ENCODE assay signal across 16 cellular contexts in the genomic region with DNA sequence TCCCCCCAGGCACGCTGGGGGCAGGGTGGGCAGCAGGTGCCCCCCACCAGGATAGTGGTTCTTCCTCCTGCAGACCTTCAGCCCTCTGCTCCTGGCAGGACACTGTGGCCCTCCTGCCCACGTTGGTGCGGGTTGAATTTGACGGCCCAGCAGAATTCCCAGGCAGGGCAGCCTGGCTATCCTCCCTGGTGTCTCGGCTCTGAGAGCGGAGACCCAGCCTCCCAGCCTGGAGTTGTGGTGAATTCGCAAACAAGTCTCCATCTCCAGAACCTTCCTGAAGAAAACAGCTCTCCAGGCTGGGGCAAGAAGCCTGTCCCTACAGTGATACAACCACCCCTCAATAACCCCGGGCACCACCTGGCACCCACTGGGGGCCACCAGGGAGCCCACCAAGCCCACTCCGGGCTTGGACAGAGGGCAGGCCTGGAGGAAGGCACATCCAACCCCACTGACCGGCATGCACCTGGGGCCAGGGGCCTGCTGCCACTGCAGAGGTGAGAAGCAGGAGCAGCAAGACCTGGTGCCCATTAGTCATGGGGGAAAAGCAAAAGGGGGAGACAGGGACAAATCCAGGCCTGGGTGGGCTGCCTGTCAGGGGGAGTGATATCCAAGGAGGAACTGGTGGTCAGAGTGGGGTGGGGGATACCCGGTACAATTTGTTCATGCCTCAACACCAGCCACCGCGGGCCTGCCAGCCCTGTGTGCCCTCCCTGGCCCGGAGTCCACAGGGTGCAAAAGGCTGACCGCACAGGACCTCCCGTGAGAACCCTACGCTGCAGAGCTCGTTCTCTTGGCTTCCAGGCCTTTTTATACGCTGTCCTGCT.
"Had no signal": no experiment of that assay in that cellular context is flagged by ENCODE, and none has a peak within 500 bp of the region (broad histone marks: within the 10 kb centered on the region; RNA-seq: fewer than 3 reads in every experiment).

No MANE protein-coding gene starts in this region.

- H3K9ac ChIP-seq: SK-N-SH had no signal

- H3K36me3 ChIP-seq: ascending aorta, breast epithelium, ovary had no signal

- H3K27ac ChIP-seq: ascending aorta, breast epithelium, ovary, VCaP had no signal

- H3K27me3 Mint-ChIP-seq: activated T-cell treated with anti-CD3 and anti-CD28 coated beads, Interleukin-2, amount 50 U/mL, for 24 hours; T-cell had no signal

- ATAC-seq: T-cell had no signal

- H3K9me3 ChIP-seq: ascending aorta, breast epithelium, ovary, SK-N-SH had no signal

- H3K4me2 ChIP-seq: SK-N-SH had no signal

- H3K27ac Mint-ChIP-seq: activated naive CD4-positive, alpha-beta T cell treated with anti-CD3 and anti-CD28 coated beads, Interleukin-2, amount 10 ng/mL, durations not matched to agents 7 days and 5 days; activated T-cell treated with anti-CD3 and anti-CD28 coated beads, Interleukin-2, amount 50 U/mL, for 24 hours; T-cell had no signal

- H3K36me3 Mint-ChIP-seq: T-cell had no signal

- H3K27me3 ChIP-seq: ascending aorta, breast epithelium, ovary had no signal

- H3K4me3 Mint-ChIP-seq: activated naive CD4-positive, alpha-beta T cell treated with anti-CD3 and anti-CD28 coated beads, Interleukin-2, amount 10 ng/mL, durations not matched to agents 7 days and 5 days; activated T-cell treated with anti-CD3 and anti-CD28 coated beads, Interleukin-2, amount 50 U/mL, for 24 hours had no signal

- DNase-seq: activated CD4-positive, alpha-beta T cell treated with anti-CD3 and anti-CD28 coated beads, Interleukin-2, amount 50 U/mL, for 48 hours; activated naive CD4-positive, alpha-beta T cell treated with anti-CD3 and anti-CD28 coated beads, Interleukin-2, amount 10 ng/mL, durations not matched to agents 7 days and 5 days; activated T-cell treated with anti-CD3 and anti-CD28 coated beads, Interleukin-2, amount 50 U/mL, for 24 hours; hypothalamus; kidney; mesendoderm; ovary; SK-N-SH; stimulated activated CD4-positive, alpha-beta T cell treated with anti-CD3 and anti-CD28 coated beads, Interleukin-2, amount 100 ng/mL, for 48 hours; stimulated activated naive CD4-positive, alpha-beta T cell; T-cell; T1000; trophoblast cell had no signal

- H3K4me3 ChIP-seq: ascending aorta, breast epithelium, ovary had no signal
